ENCODE assay signal across 8 cellular contexts in genomic region chr3:127652246-127652995, GRCh38. TPM values are rescaled to one million over a fixed set of nuclear protein-coding genes. Genes with fewer than 3 reads are reported as not detected.
DNase-seq lines count a peak whose midpoint lies in the region; ATAC-seq, FAIRE-seq and TF ChIP-seq lines count a peak whose summit lies in the region.

No MANE protein-coding gene starts in this region.

- no peaks in the 10 kb centered on the region for H3K36me3 Mint-ChIP-seq in activated B cell treated with CpG ODN at 0.5 μM for 24 hours (ENCODE audit: low read depth)
- H3K36me3 Mint-ChIP-seq in neural progenitor cell, result peaks cover 5% of the 10 kb centered on the region

- no peak overlapping the region for H3K4me3 ChIP-seq in A549
- no peak overlapping the region for H3K4me3 ChIP-seq in NB4 (ENCODE audit: low read depth, low read length)
- no peak overlapping the region for H3K4me3 ChIP-seq in neural progenitor cell

- H3K9ac ChIP-seq in neural progenitor cell, result no peak overlapping the region

- H3K4me1 Mint-ChIP-seq in activated B cell treated with CpG ODN at 0.5 μM for 24 hours (no peaks in the 10 kb centered on the region), neural progenitor cell (no peaks in the 10 kb centered on the region)

- CTCF ChIA-PET in A549 (lab: Yijun Ruan, JAX), result interaction anchor here (0.7 to 3.9 kb wide), 30 partner anchors 9 to 421 kb away, joined by 3 to 35 read pairs (median 5); no protein-coding TSS in a partner anchor
- CTCF ChIA-PET in activated B cell treated with CpG ODN at 0.5 μM for 24 hours (lab: Charles Lee), result interaction anchor here (0.9 to 6.1 kb wide), 12 partner anchors 26 to 481 kb away, joined by 3 to 46 read pairs (median 6); no protein-coding TSS in a partner anchor

- POLR2A ChIA-PET in A549 (lab: Yijun Ruan, JAX), result no interaction called here
- POLR2A ChIA-PET in activated B cell treated with CpG ODN at 0.5 μM for 24 hours (lab: Charles Lee), result interaction anchor here (1.2 kb wide), 1 partner anchor 20 kb away, joined by 7 read pairs; no protein-coding TSS in a partner anchor

- peak overlapping the region; percentile 56 to 58; a peak in 3 of 6 replicates for H3K27ac ChIP-seq in A549
- no peak overlapping the region for H3K27ac ChIP-seq in foreskin keratinocyte
- no peak overlapping the region for H3K27ac ChIP-seq in neural progenitor cell

- H2AFZ ChIP-seq in neural progenitor cell (replicated peaks), result peak overlapping the region; percentile 75

- TF ChIP-seq EP300 in A549 (IDR thresholded peaks at IDR 0.05), result no peak

- peak; percentile 90 to 92 for TF ChIP-seq RAD21 in A549 (conservative IDR thresholded peaks at IDR 0.05 in 1 of 2, IDR thresholded peaks at IDR 0.05 in 1 of 2)

- no peak for TF ChIP-seq POLR2A in A549 (IDR thresholded peaks at IDR 0.05; ENCODE audit: low read length)
- TF ChIP-seq POLR2A in NB4 (IDR thresholded peaks at IDR 0.05; ENCODE audit: extremely low read depth, insufficient read length), result no peak

- no peaks in the 10 kb centered on the region for H3K9me3 Mint-ChIP-seq in activated B cell treated with CpG ODN at 0.5 μM for 24 hours
- H3K9me3 Mint-ChIP-seq in neural progenitor cell, result no peaks in the 10 kb centered on the region

- H3K79me2 ChIP-seq in neural progenitor cell (ENCODE audit: low read depth), result no peaks in the 10 kb centered on the region

- peak; percentile 58 to 70 for DNase-seq in A549 (ENCODE audit: low read depth in 1 of 2, low spot score in 1 of 2)
- DNase-seq in ELF-1 (ENCODE audit: low read depth, low spot score), result peak; percentile 92
- peak; percentile 63 for DNase-seq in NB4 (ENCODE audit: low read depth)
- no peak for DNase-seq in activated B cell treated with CpG ODN at 0.5 μM for 24 hours
- DNase-seq in foreskin keratinocyte, result no peak
- peak; percentile 82 for DNase-seq in neural progenitor cell (ENCODE audit: low spot score)

- H3K27ac Mint-ChIP-seq in activated B cell treated with CpG ODN at 0.5 μM for 24 hours (no peak overlapping the region), neural progenitor cell (no peak overlapping the region)

- no peak for FAIRE-seq in A549 (lab: Jason Lieb, UNC)

- ATAC-seq in A549, result peak; percentile 88 to 97
- peak; percentile 76 for ATAC-seq in activated B cell treated with CpG ODN at 0.5 μM for 24 hours (ENCODE audit: low read depth)
- ATAC-seq in foreskin keratinocyte, result peak; percentile 64
- ATAC-seq in GM21717 (IDR thresholded peaks at IDR 0.05; ENCODE audit: unreplicated experiment), result no peak
- no peak for ATAC-seq in GM21786 (IDR thresholded peaks at IDR 0.05; ENCODE audit: unreplicated experiment)

- H3K36me3 ChIP-seq in neural progenitor cell, result no peaks in the 10 kb centered on the region

- no peaks in the 10 kb centered on the region for H3K27me3 ChIP-seq in foreskin keratinocyte
- no peaks in the 10 kb centered on the region for H3K27me3 ChIP-seq in neural progenitor cell

- intact Hi-C loops in activated B cell treated with CpG ODN at 0.5 μM for 24 hours (cut with micrococcal nuclease), result loop anchor here (1.0 to 2.0 kb wide), 7 partner anchors 38 to 480 kb away; no protein-coding TSS in a partner anchor

- H3K9me3 ChIP-seq in A549, result no peaks in the 10 kb centered on the region
- no peaks in the 10 kb centered on the region for H3K9me3 ChIP-seq in neural progenitor cell (ENCODE audit: low read depth)

- H3K4me2 ChIP-seq in A549, result peak overlapping the region; percentile 28; the same call in 1 of the 3 replicates
- no peak overlapping the region for H3K4me2 ChIP-seq in neural progenitor cell

- WGBS in A549 (ENCODE audit: missing lambda C conversion rate), result 56% methylated on average over 11 of the region's 13 CpGs

- H3K27me3 Mint-ChIP-seq in activated B cell treated with CpG ODN at 0.5 μM for 24 hours, result no peaks in the 10 kb centered on the region
- peaks cover 2% of the 10 kb centered on the region for H3K27me3 Mint-ChIP-seq in neural progenitor cell (ENCODE audit: insufficient read depth, low read depth)

- H3K4me3 Mint-ChIP-seq in activated B cell treated with CpG ODN at 0.5 μM for 24 hours (no peak overlapping the region), neural progenitor cell (no peak overlapping the region)

- H3K4me1 ChIP-seq in A549 (peaks cover 28% of the 10 kb centered on the region), foreskin keratinocyte (no peaks in the 10 kb centered on the region), neural progenitor cell (peaks cover 7% of the 10 kb centered on the region)

- H3F3A ChIP-seq in neural progenitor cell (ENCODE audit: low read depth), result peaks cover 3% of the 10 kb centered on the region

- H4K20me1 ChIP-seq in neural progenitor cell (ENCODE audit: low read depth), result no peaks in the 10 kb centered on the region

- TF ChIP-seq CTCF in A549 (IDR thresholded peaks at IDR 0.05) (peak; percentile 77), NB4 (IDR thresholded peaks at IDR 0.05; ENCODE audit: low read depth, low read length) (peak; percentile 72), activated B cell treated with CpG ODN at 0.5 μM for 24 hours (IDR thresholded peaks at IDR 0.05) (peak; percentile 5), foreskin keratinocyte (conservative IDR thresholded peaks at IDR 0.05) (peak; percentile 90), neural progenitor cell (IDR thresholded peaks at IDR 0.05) (peak; percentile 90)

TF ChIP-seq in A549, 52 proteins besides CTCF, POLR2A, EP300 and RAD21:
- no peak for TF ChIP-seq NFE2L2 (conservative IDR thresholded peaks at IDR 0.05; ENCODE audit: low read length)
- peak; percentile 86 for TF ChIP-seq SMC3 (IDR thresholded peaks at IDR 0.05)
- 0 out of 2 replicates have a peak, but pooled peaks have one; percentile 29 for TF ChIP-seq MAX (IDR thresholded peaks at IDR 0.05)
- peak; percentile 41 for TF ChIP-seq MAFK (IDR thresholded peaks at IDR 0.05; ENCODE audit: partially characterized antibody)
- no peak for TF ChIP-seq EHF (CRISPR knock-in tag; IDR thresholded peaks at IDR 0.05)
- no peak for TF ChIP-seq ZNF302 (CRISPR knock-in tag; IDR thresholded peaks at IDR 0.05)
TF ChIP-seq in A549: peak in this region for 3.

RNA-seq across cellular contexts. Expression of gene ABTB1, which starts 20.3 kb away (rescaled TPM):
- 9.7 and 10.7 TPM in 2 replicates for polyA plus RNA-seq in A549 (2011; rRNA removed)
- 15.1 and 18.9 TPM in 2 replicates for polyA plus RNA-seq in A549 (2012; cell fraction: cytosol; rRNA removed)
- 73.1 and 77.2 TPM in 2 replicates for polyA plus RNA-seq in A549 (2012; cell fraction: nucleus; rRNA removed)
- polyA plus RNA-seq in A549 (2017; fragmentation: RNase III; extraction: RNeasy Plus Mini Kit Qiagen cat#74134 plus additional on column Dnase treatment), result 8.1 to 13.2 TPM (median 11.7 TPM) in 3 replicates
- polyA minus RNA-seq in A549 (2011; rRNA and poly(A)+ RNA removed), result 20.7 and 25.8 TPM in 2 replicates
- total RNA-seq in activated B cell treated with CpG ODN at 0.5 μM for 24 hours, result 36.1 and 42.0 TPM in 2 replicates
- total RNA-seq in foreskin keratinocyte, result 6.6 and 6.9 TPM in 2 replicates
- 12.8 and 14.2 TPM in 2 replicates for polyA plus RNA-seq in foreskin keratinocyte
- 2.4 and 4.9 TPM in 2 replicates for total RNA-seq in neural progenitor cell (ENCODE audit: low replicate concordance)

RNA-seq across cellular contexts. Expression of gene PODXL2, which starts 23.4 kb away (rescaled TPM):
- polyA plus RNA-seq in A549 (2011; rRNA removed), result 3.8 and 4.2 TPM in 2 replicates
- polyA plus RNA-seq in A549 (2012; cell fraction: cytosol; rRNA removed), result 7.8 and 10.8 TPM in 2 replicates
- 10.7 and 16.3 TPM in 2 replicates for polyA plus RNA-seq in A549 (2012; cell fraction: nucleus; rRNA removed)
- polyA plus RNA-seq in A549 (2017; fragmentation: RNase III; extraction: RNeasy Plus Mini Kit Qiagen cat#74134 plus additional on column Dnase treatment), result 5.5 to 6.2 TPM (median 5.5 TPM) in 3 replicates
- 1.8 and 2.1 TPM in 2 replicates for polyA minus RNA-seq in A549 (2011; rRNA and poly(A)+ RNA removed)
- 3.3 and 3.7 TPM in 2 replicates for total RNA-seq in activated B cell treated with CpG ODN at 0.5 μM for 24 hours
- 2.5 and 3.4 TPM in 2 replicates for total RNA-seq in foreskin keratinocyte
- 2.5 and 3.5 TPM in 2 replicates for polyA plus RNA-seq in foreskin keratinocyte
- total RNA-seq in neural progenitor cell (ENCODE audit: low replicate concordance), result 18.4 and 43.8 TPM in 2 replicates

RNA-seq across cellular contexts. Expression of gene MCM2, which starts 54.2 kb away (rescaled TPM):
- 38.7 and 40.5 TPM in 2 replicates for polyA plus RNA-seq in A549 (2011; rRNA removed)
- 85.9 and 103 TPM in 2 replicates for polyA plus RNA-seq in A549 (2012; cell fraction: cytosol; rRNA removed)
- polyA plus RNA-seq in A549 (2012; cell fraction: nucleus; rRNA removed), result 175 and 192 TPM in 2 replicates
- polyA plus RNA-seq in A549 (2017; fragmentation: RNase III; extraction: RNeasy Plus Mini Kit Qiagen cat#74134 plus additional on column Dnase treatment), result 60.2 to 65.7 TPM (median 64.5 TPM) in 3 replicates
- polyA minus RNA-seq in A549 (2011; rRNA and poly(A)+ RNA removed), result 79.0 and 89.3 TPM in 2 replicates
- total RNA-seq in activated B cell treated with CpG ODN at 0.5 μM for 24 hours, result 44.4 and 45.6 TPM in 2 replicates
- total RNA-seq in foreskin keratinocyte, result 63.9 and 77.5 TPM in 2 replicates
- polyA plus RNA-seq in foreskin keratinocyte, result 35.3 and 42.2 TPM in 2 replicates
- 104 and 180 TPM in 2 replicates for total RNA-seq in neural progenitor cell (ENCODE audit: low replicate concordance)

Comparison
In these comparisons a context has a peak if more than half of its experiments do, and no peak if none do; other contexts are left out.
1. ATAC-seq: peak in A549 (2 of 2), activated B cell treated with CpG ODN at 0.5 μM for 24 hours (single experiment) and foreskin keratinocyte (single experiment); none in GM21717 (single experiment) and GM21786 (single experiment).
2. DNase-seq: peak in A549 (2 of 2), ELF-1 (single experiment), NB4 (single experiment) and neural progenitor cell (single experiment); none in activated B cell treated with CpG ODN at 0.5 μM for 24 hours (single experiment) and foreskin keratinocyte (0 of 2).
3. H3K27ac ChIP-seq: peak in A549 (2 of 2); none in foreskin keratinocyte (single experiment) and neural progenitor cell (single experiment).
4. CTCF ChIP-seq: peak in every context shown above with its lines; median percentile 90 in foreskin keratinocyte; 90 in neural progenitor cell; 77 in A549; 72 in NB4; 5 in activated B cell treated with CpG ODN at 0.5 μM for 24 hours.